Comparison of ENCODE assay signal across 26 cellular contexts in genomic region chr2:237757616-237758015, GRCh38.
"Had no signal": no experiment of that assay in that cellular context is flagged by ENCODE, and none has a peak within 500 bp of the region (broad histone marks: within the 10 kb centered on the region; RNA-seq: fewer than 3 reads in every experiment).

No MANE protein-coding gene starts in this region.

- ATAC-seq: psoas muscle; right lobe of liver; stimulated activated effector memory CD8-positive, alpha-beta T cell treated with anti-CD3 and anti-CD28 coated beads, Interleukin-12 subunit alpha, Interleukin-12 subunit beta, amount 100 ng/mL, for 72 hours; stimulated activated naive B cell treated with anti-CD40 and anti-IgM and Interleukin-4, amounts not matched to agents 10 μg/mL and 1 μg/mL and 100 μg/mL, for 72 hours had no signal

- H3K27me3 Mint-ChIP-seq: progenitor cell of endocrine pancreas; stimulated activated naive B cell treated with anti-CD40 and anti-IgM and Interleukin-4, amounts not matched to agents 10 μg/mL and 1 μg/mL and 100 μg/mL, for 72 hours; stimulated activated naive CD8-positive, alpha-beta T cell treated with anti-CD3 and anti-CD28 coated beads, Interleukin-15, Interleukin-2, amounts not matched to agents 100 ng/mL and 50 ng/mL, for 24 hours had no signal

- H3K4me3 Mint-ChIP-seq: nephron; neural progenitor cell; stimulated activated effector memory CD8-positive, alpha-beta T cell treated with anti-CD3 and anti-CD28 coated beads, Interleukin-12 subunit alpha, Interleukin-12 subunit beta, amount 100 ng/mL, for 72 hours; stimulated activated naive B cell treated with anti-CD40 and anti-IgM and Interleukin-4, amounts not matched to agents 10 μg/mL and 1 μg/mL and 100 μg/mL, for 72 hours; stimulated activated naive CD8-positive, alpha-beta T cell treated with anti-CD3 and anti-CD28 coated beads, Interleukin-15, Interleukin-2, amounts not matched to agents 100 ng/mL and 50 ng/mL, for 24 hours had no signal

- DNase-seq: occipital lobe; ovary; posterior cingulate gyrus; psoas muscle; right cardiac atrium; right lobe of liver; sigmoid colon; small intestine; stimulated activated CD4-positive, alpha-beta T cell treated with anti-CD3 and anti-CD28 coated beads, Interleukin-15, amount 100 ng/mL, for 24 hours; stimulated activated CD4-positive, alpha-beta T cell treated with anti-CD3 and anti-CD28 coated beads, Interleukin-2, amount 100 ng/mL, for 48 hours; stimulated activated CD4-positive, alpha-beta T cell treated with anti-CD3 and anti-CD28 coated beads, Interleukin-4, amount 100 ng/mL, for 24 hours; stimulated activated naive B cell treated with anti-CD40 and anti-IgM and Interleukin-4, amounts not matched to agents 10 μg/mL and 1 μg/mL and 100 μg/mL, for 72 hours; stimulated activated naive CD4-positive, alpha-beta T cell treated with Interleukin-2 at 50 U/mL for 16 hours; stomach; thyroid gland; trophoblast cell had no signal

- H3K9me3 ChIP-seq: ovary, psoas muscle, right lobe of liver, sigmoid colon, stomach, thoracic aorta, thyroid gland, tibial nerve, upper lobe of left lung, vagina had no signal

- H3K27ac ChIP-seq: neural progenitor cell, ovary, parathyroid adenoma, psoas muscle, right lobe of liver, sigmoid colon, stomach, thoracic aorta, thyroid gland, tibial nerve, upper lobe of left lung, vagina had no signal

- H3K4me1 ChIP-seq: parathyroid adenoma, right lobe of liver, thyroid gland, tibial nerve, upper lobe of left lung, vagina had no signal

- H3K36me3 ChIP-seq: neural progenitor cell, ovary had no signal

- H3K27me3 ChIP-seq: neural progenitor cell, ovary, right lobe of liver, sigmoid colon, stomach, thyroid gland, tibial nerve, upper lobe of left lung, vagina had no signal

- H3K9me3 Mint-ChIP-seq: nephron; neural progenitor cell; stimulated activated effector memory CD8-positive, alpha-beta T cell treated with anti-CD3 and anti-CD28 coated beads, Interleukin-12 subunit alpha, Interleukin-12 subunit beta, amount 100 ng/mL, for 72 hours; stimulated activated naive B cell treated with anti-CD40 and anti-IgM and Interleukin-4, amounts not matched to agents 10 μg/mL and 1 μg/mL and 100 μg/mL, for 72 hours; stimulated activated naive CD8-positive, alpha-beta T cell treated with anti-CD3 and anti-CD28 coated beads, Interleukin-15, Interleukin-2, amounts not matched to agents 100 ng/mL and 50 ng/mL, for 24 hours had no signal

- H3K4me1 Mint-ChIP-seq: nephron, neural progenitor cell had no signal

- H3K27ac Mint-ChIP-seq: nephron; neural progenitor cell; progenitor cell of endocrine pancreas; stimulated activated naive CD8-positive, alpha-beta T cell treated with anti-CD3 and anti-CD28 coated beads, Interleukin-15, Interleukin-2, amounts not matched to agents 100 ng/mL and 50 ng/mL, for 24 hours had no signal

- H3K4me3 ChIP-seq: neural progenitor cell, ovary, psoas muscle, right lobe of liver, sigmoid colon, stomach, thoracic aorta, thyroid gland, tibial nerve, upper lobe of left lung, vagina had no signal
